In the genomic region with DNA sequence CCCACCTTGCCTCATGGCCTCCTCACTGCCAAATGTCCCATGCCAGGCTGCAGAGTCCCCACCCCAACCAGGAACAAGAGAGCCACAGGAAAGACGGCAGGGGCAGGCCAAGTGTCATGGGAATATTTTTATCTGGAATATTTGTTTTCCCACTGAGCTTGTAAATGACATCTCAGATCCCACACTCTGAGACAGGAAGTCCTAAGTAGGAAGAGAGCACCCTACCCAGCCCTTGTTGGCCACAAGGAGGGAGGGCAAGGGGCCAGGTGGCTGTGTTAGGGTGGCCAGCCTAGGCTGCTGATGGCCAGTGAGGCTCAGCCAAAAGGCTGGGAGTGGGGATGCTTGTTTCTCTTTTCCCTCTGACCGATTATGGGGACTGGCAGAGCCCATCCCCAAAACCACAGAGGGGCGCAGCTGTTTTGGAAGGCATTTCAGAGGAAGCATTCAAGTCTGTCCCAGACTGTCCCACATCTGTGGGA, we compare ENCODE assay signal across 17 cellular contexts. TPM values are rescaled to one million over a fixed set of nuclear protein-coding genes. Genes with fewer than 3 reads are reported as not detected.
DNase-seq lines count a peak whose midpoint lies in the region; ATAC-seq and TF ChIP-seq lines count a peak whose summit lies in the region.
"Had no signal": no experiment of that assay in that cellular context is flagged by ENCODE, and none has a peak within 500 bp of the region (broad histone marks: within the 10 kb centered on the region; RNA-seq: fewer than 3 reads in every experiment).

No MANE protein-coding gene starts in this region.

- DNase-seq in GM23338 (ENCODE audit: low spot score) (no peak), SJCRH30 (peak; percentile 75 to 81), mesenchymal stem cell (no peak), smooth muscle cell (lab: John Stamatoyannopoulos, UW; ENCODE audit: unreplicated experiment) (no peak), colonic mucosa (no peak), NCI-H1694 (lab: John Stamatoyannopoulos, UW) (no peak)
- DNase-seq: COR-L47; DMS53; H9; NCI-H1048; NCI-H187; NCI-H345; NCI-H526; NK-92 treated with Interleukin-12 subunit alpha and Interleukin-12 subunit beta, amount 100 ng/mL, for 24 hours had no signal

- H4K8ac ChIP-seq in mesenchymal stem cell (ENCODE audit: low read length) = peak overlapping the region; percentile 12

- peak overlapping the region; percentile 31; the same call in 1 of the 2 replicates for H3K27ac Mint-ChIP-seq in GM23338

- H3K4me1 Mint-ChIP-seq in GM23338 = peaks cover 20% of the 10 kb centered on the region

- H3K36me3 ChIP-seq in GM23338 (ENCODE audit: insufficient read depth) = no peaks in the 10 kb centered on the region
- H3K36me3 ChIP-seq in SJCRH30 = no peaks in the 10 kb centered on the region
- no peaks in the 10 kb centered on the region for H3K36me3 ChIP-seq in mesenchymal stem cell (ENCODE audit: control insufficient read depth in 1 of 2, insufficient read depth in 2 of 2, low read depth in 1 of 2, low read length in 2 of 2)
- H3K36me3 ChIP-seq in smooth muscle cell (ENCODE audit: low read depth) = no peaks in the 10 kb centered on the region
- no peaks in the 10 kb centered on the region for H3K36me3 ChIP-seq in colonic mucosa

- H3K4me2 ChIP-seq in GM23338 = no peak overlapping the region
- H3K4me2 ChIP-seq in mesenchymal stem cell (ENCODE audit: low read length, poor library complexity, severe bottlenecking) = no peak overlapping the region
- no peak overlapping the region for H3K4me2 ChIP-seq in smooth muscle cell

- no peaks in the 10 kb centered on the region for H3K79me1 ChIP-seq in mesenchymal stem cell (replicated peaks; ENCODE audit: low read length, poor library complexity, severe bottlenecking)

- H3K4me3 ChIP-seq in GM23338 = no peak overlapping the region
- no peak overlapping the region for H3K4me3 ChIP-seq in SJCRH30
- no peak overlapping the region for H3K4me3 ChIP-seq in mesenchymal stem cell (ENCODE audit: insufficient read depth in 1 of 2, low read depth in 1 of 2, low read length in 2 of 2)
- no peak overlapping the region for H3K4me3 ChIP-seq in smooth muscle cell
- no peak overlapping the region for H3K4me3 ChIP-seq in colonic mucosa

- peak overlapping the region; percentile 87 for H4K91ac ChIP-seq in mesenchymal stem cell (ENCODE audit: low read length)

- H3K27ac ChIP-seq in GM23338 (ENCODE audit: low read depth) (no peak overlapping the region), SJCRH30 (peak overlapping the region; percentile 48), mesenchymal stem cell (ENCODE audit: low read length, poor library complexity, severe bottlenecking) (no peak overlapping the region), smooth muscle cell (ENCODE audit: low read depth) (peak overlapping the region; percentile 19), colonic mucosa (no peak overlapping the region)
- H3K27ac ChIP-seq: HL-60 had no signal

- TF ChIP-seq CTCF in GM23338 (conservative IDR thresholded peaks at IDR 0.05; ENCODE audit: low read depth in 2 of 2) (no peak), smooth muscle cell (IDR thresholded peaks at IDR 0.05; ENCODE audit: borderline replicate concordance, insufficient read depth, poor library complexity, severe bottlenecking) (no peak), colonic mucosa (IDR thresholded peaks at IDR 0.05) (no peak)

- no peak for ATAC-seq in GM23338
- ATAC-seq in GM19463 (IDR thresholded peaks at IDR 0.05; ENCODE audit: unreplicated experiment) = no peak

- H2AFZ ChIP-seq in GM23338 (no peak overlapping the region), mesenchymal stem cell (ENCODE audit: low read depth, low read length) (no peak overlapping the region), smooth muscle cell (ENCODE audit: low read depth) (no peak overlapping the region)

- 100% methylated on average over 2 of the region's 3 CpGs for WGBS in mesenchymal stem cell
- WGBS in smooth muscle cell (ENCODE audit: low lambda C conversion rate) = 71% methylated on average over 3 of the region's 3 CpGs

- no peak overlapping the region for H3K4me3 Mint-ChIP-seq in GM23338
- H3K4me3 Mint-ChIP-seq: H9 had no signal

- H2BK120ac ChIP-seq in mesenchymal stem cell (ENCODE audit: low read depth, low read length) = peak overlapping the region; percentile 42

- H3K9me3 ChIP-seq in SJCRH30 (replicated peaks) (no peaks in the 10 kb centered on the region), mesenchymal stem cell (ENCODE audit: control insufficient read depth, low read length) (no peaks in the 10 kb centered on the region), smooth muscle cell (replicated peaks; ENCODE audit: low read depth) (no peaks in the 10 kb centered on the region), colonic mucosa (no peaks in the 10 kb centered on the region)

- H3K27me3 ChIP-seq in GM23338 (ENCODE audit: insufficient read depth) = no peaks in the 10 kb centered on the region
- H3K27me3 ChIP-seq in SJCRH30 = no peaks in the 10 kb centered on the region
- peaks cover 6 to 34% of the 10 kb centered on the region in 2 experiments for H3K27me3 ChIP-seq in mesenchymal stem cell (ENCODE audit: control insufficient read depth in 1 of 2, insufficient read depth in 1 of 2, low read length in 2 of 2)
- no peaks in the 10 kb centered on the region for H3K27me3 ChIP-seq in smooth muscle cell (ENCODE audit: low read depth)
- no peaks in the 10 kb centered on the region for H3K27me3 ChIP-seq in colonic mucosa

- H3F3A ChIP-seq in GM23338 (replicated peaks; ENCODE audit: low read depth) = no peaks in the 10 kb centered on the region
- peaks cover 9% of the 10 kb centered on the region for H3F3A ChIP-seq in smooth muscle cell (ENCODE audit: low read depth)

- no peaks in the 10 kb centered on the region for H3K9me2 ChIP-seq in GM23338 (ENCODE audit: insufficient read depth)

- H3K36me3 Mint-ChIP-seq in GM23338 (ENCODE audit: low read depth) = no peaks in the 10 kb centered on the region; the same call in 2 of the 3 replicates

- no peak overlapping the region for H3K23ac ChIP-seq in mesenchymal stem cell (ENCODE audit: low read length in 2 of 2)

- H4K20me1 ChIP-seq in GM23338 (replicated peaks; ENCODE audit: insufficient read depth) (no peaks in the 10 kb centered on the region), smooth muscle cell (ENCODE audit: low read depth) (no peaks in the 10 kb centered on the region)

- H3K27me3 Mint-ChIP-seq in GM23338 (ENCODE audit: insufficient read depth, low read depth, poor library complexity) = peaks cover 5% of the 10 kb centered on the region

- H2AK5ac ChIP-seq in mesenchymal stem cell (ENCODE audit: low read length, severe bottlenecking) = no peak overlapping the region

- H3K79me2 ChIP-seq in GM23338 (replicated peaks; ENCODE audit: insufficient read depth) (no peaks in the 10 kb centered on the region), smooth muscle cell (ENCODE audit: low read depth) (no peaks in the 10 kb centered on the region)

- H3K9ac ChIP-seq in mesenchymal stem cell (ENCODE audit: low read length) (no peak overlapping the region), smooth muscle cell (ENCODE audit: low read depth) (no peak overlapping the region), colonic mucosa (ENCODE audit: low read depth in 2 of 2, low read length in 2 of 2) (no peak overlapping the region)

- H3K4ac ChIP-seq in mesenchymal stem cell (ENCODE audit: low read depth in 1 of 2, low read length in 2 of 2) = peak overlapping the region; percentile 46 to 86

- no peak overlapping the region for H2BK5ac ChIP-seq in mesenchymal stem cell (ENCODE audit: low read depth, low read length, poor library complexity, severe bottlenecking)

- H2BK15ac ChIP-seq in mesenchymal stem cell (ENCODE audit: low read depth, poor library complexity, severe bottlenecking) = peak overlapping the region; percentile 33

- peaks cover 5% of the 10 kb centered on the region; the same call in 1 of the 2 replicates for H3K4me1 ChIP-seq in GM23338 (ENCODE audit: insufficient read depth)
- peaks cover 49% of the 10 kb centered on the region for H3K4me1 ChIP-seq in SJCRH30
- H3K4me1 ChIP-seq in mesenchymal stem cell (ENCODE audit: control insufficient read depth, insufficient read depth, low read depth, low read length) = peaks cover 2% of the 10 kb centered on the region
- H3K4me1 ChIP-seq in smooth muscle cell (ENCODE audit: low read depth) = peaks cover 10% of the 10 kb centered on the region
- H3K4me1 ChIP-seq in colonic mucosa = no peaks in the 10 kb centered on the region

- intact Hi-C loops in colonic mucosa (cut with DNase I) = no loop called here

- peak overlapping the region; percentile 22 to 88 for H2BK12ac ChIP-seq in mesenchymal stem cell (ENCODE audit: low read length in 2 of 2)

- H3K9me3 Mint-ChIP-seq in GM23338 = peaks cover 10% of the 10 kb centered on the region; the same call in 2 of the 3 replicates

- peak overlapping the region in 1 of 2 experiments; percentile 28 for H3K18ac ChIP-seq in mesenchymal stem cell (ENCODE audit: low read depth in 1 of 2, low read length in 2 of 2)

- H3K14ac ChIP-seq in mesenchymal stem cell (ENCODE audit: low read length in 2 of 2) = no peak overlapping the region

RNA-seq across cellular contexts. Expression of a gene that starts 7.7 kb away (rescaled TPM):
- total RNA-seq in GM23338 (2014; rRNA removed; shearing (Covaris generic)) = not detected in 2 replicates
- not detected in 2 replicates for polyA plus RNA-seq in GM23338 (2016; fragmentation: Nextera tagmentation; extraction: Ambion mirVana)
- 241 and 419 TPM in 2 replicates for total RNA-seq in SJCRH30 (2014; rRNA removed; shearing (Covaris generic))
- polyA plus RNA-seq in mesenchymal stem cell (2013, experiment 1 of 2) = 0.12 TPM
- 0.01 TPM for polyA plus RNA-seq in mesenchymal stem cell (2013, experiment 2 of 2)
- total RNA-seq in smooth muscle cell = not detected in 2 replicates
- 0.70 TPM in 1 of 2 replicates, not detected in the other for polyA plus RNA-seq in smooth muscle cell
- total RNA-seq in colonic mucosa = 10 to 100 TPM; 10.3 to 11.0 TPM
- total RNA-seq: OCI-LY7 had no signal

Comparison
In these comparisons a context has a peak if more than half of its experiments do, and no peak if none do; other contexts are left out.
1. DNase-seq: peak in SJCRH30 (2 of 2); none in GM23338 (single experiment), mesenchymal stem cell (single experiment), smooth muscle cell (single experiment), colonic mucosa (single experiment) and NCI-H1694 (single experiment).
2. H3K27ac ChIP-seq: peak in SJCRH30 (single experiment) and smooth muscle cell (single experiment); none in GM23338 (single experiment), mesenchymal stem cell (single experiment) and colonic mucosa (single experiment).
3. RNA of a gene that starts 7.7 kb away (total RNA-seq): 241 to 419 TPM in SJCRH30; 10.3 to 11.0 TPM in colonic mucosa, not detected in GM23338 and not detected in smooth muscle cell; every median in the first group is over 10 times any median in the second.